In the genomic region with DNA sequence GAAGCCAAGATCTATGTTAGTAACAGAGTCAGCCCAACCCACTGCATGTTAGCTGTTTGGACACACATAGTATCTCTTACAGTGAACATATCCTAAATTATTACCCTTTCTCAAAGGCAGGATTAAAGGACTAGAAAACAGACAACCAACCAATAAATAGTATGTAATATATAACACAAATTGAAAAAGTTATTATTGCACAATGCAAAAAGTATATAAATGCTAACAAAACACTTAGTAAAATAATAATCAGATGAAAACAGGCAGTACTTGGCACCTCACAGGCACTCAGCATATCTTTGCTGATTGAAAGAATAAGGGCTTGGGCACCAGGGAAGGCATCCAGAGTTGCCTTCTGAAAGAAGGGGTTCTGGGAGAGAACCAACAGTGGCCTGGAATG, we compare ENCODE assay signal across 16 cellular contexts. TPM values are rescaled to one million over a fixed set of nuclear protein-coding genes. Genes with fewer than 3 reads are reported as not detected.
DNase-seq lines count a peak whose midpoint lies in the region; ATAC-seq, FAIRE-seq and TF ChIP-seq lines count a peak whose summit lies in the region.
"Had no signal": no experiment of that assay in that cellular context is flagged by ENCODE, and none has a peak within 500 bp of the region (broad histone marks: within the 10 kb centered on the region; RNA-seq: fewer than 3 reads in every experiment).

No MANE protein-coding gene starts in this region.

- H3K4me2 ChIP-seq in IMR-90 (ENCODE audit: low read depth, low read length), result no peak overlapping the region
- no peak overlapping the region for H3K4me2 ChIP-seq in parathyroid adenoma (ENCODE audit: low read length)
- H3K4me2 ChIP-seq: A549 had no signal

- peaks cover 17% of the 10 kb centered on the region for H3K4me1 Mint-ChIP-seq in brain
- no peaks in the 10 kb centered on the region for H3K4me1 Mint-ChIP-seq in mesothelial cell of epicardium
- H3K4me1 Mint-ChIP-seq: CD8-positive, alpha-beta memory T cell; H9 had no signal

- H3K4ac ChIP-seq in IMR-90 (ENCODE audit: low read depth, low read length), result no peak overlapping the region

- no peak overlapping the region for H2BK120ac ChIP-seq in IMR-90 (ENCODE audit: low read depth, low read length)

- H4K20me1 ChIP-seq in IMR-90 (ENCODE audit: insufficient read depth, low read length), result no peaks in the 10 kb centered on the region

- H3K79me2 ChIP-seq in parathyroid adenoma, result no peaks in the 10 kb centered on the region

- TF ChIP-seq RAD21 in IMR-90 (IDR thresholded peaks at IDR 0.05; ENCODE audit: low read length), result no peak

- no TSS peak for BruUV-seq in IMR-90 (replicated peaks; lab: Mats Ljungman, UMichigan)

- no peak overlapping the region for H2AK9ac ChIP-seq in IMR-90 (replicated peaks; ENCODE audit: low read depth, low read length, poor library complexity)

- dilution Hi-C loops in IMR-90 (cut with HindIII; ENCODE audit: low sequenced_read_pairs, unreplicated experiment), result no loop called here

- no peak overlapping the region for H4K8ac ChIP-seq in IMR-90 (ENCODE audit: low read depth in 2 of 2, low read length in 2 of 2)

- no peak overlapping the region for H2AK5ac ChIP-seq in IMR-90 (ENCODE audit: low read depth, low read length)

- H3K4me3 ChIP-seq in IMR-90 (ENCODE audit: insufficient read depth, low read depth, low read length), result no peak overlapping the region
- H3K4me3 ChIP-seq in parathyroid adenoma (ENCODE audit: low read depth, low read length), result no peak overlapping the region
- H3K4me3 ChIP-seq: A549, GM12878 had no signal

- H3K4me1 ChIP-seq in IMR-90 (ENCODE audit: control insufficient read depth, insufficient read depth, low read length) (peaks cover 8% of the 10 kb centered on the region; the same call in 1 of the 2 replicates), parathyroid adenoma (peaks cover 14% of the 10 kb centered on the region)
- H3K4me1 ChIP-seq: A549, Caco-2 had no signal

- no peak overlapping the region for H4K5ac ChIP-seq in IMR-90 (ENCODE audit: low read depth, low read length)

- H3K36me3 ChIP-seq in IMR-90 (ENCODE audit: control insufficient read depth, insufficient read depth, low read length) (peaks cover 9% of the 10 kb centered on the region), parathyroid adenoma (ENCODE audit: control insufficient read depth, insufficient read depth, low read length) (no peaks in the 10 kb centered on the region)

- H3K9me3 Mint-ChIP-seq in brain (no peaks in the 10 kb centered on the region), mesothelial cell of epicardium (no peaks in the 10 kb centered on the region)
- H3K9me3 Mint-ChIP-seq: CD14-positive monocyte; CD8-positive, alpha-beta memory T cell; H9 had no signal

- H3K27me3 Mint-ChIP-seq in brain (no peaks in the 10 kb centered on the region), mesothelial cell of epicardium (ENCODE audit: low read depth) (no peaks in the 10 kb centered on the region)
- H3K27me3 Mint-ChIP-seq: CD8-positive, alpha-beta memory T cell had no signal

- no peak for TF ChIP-seq CTCF in IMR-90 (conservative IDR thresholded peaks at IDR 0.05; ENCODE audit: low read depth, low read length)
- TF ChIP-seq CTCF in brain (conservative IDR thresholded peaks at IDR 0.05), result no peak
- TF ChIP-seq CTCF in parathyroid adenoma (IDR thresholded peaks at IDR 0.05), result no peak
- TF ChIP-seq CTCF in mesothelial cell of epicardium (IDR thresholded peaks at IDR 0.05; ENCODE audit: unreplicated experiment), result no peak

- no peaks in the 10 kb centered on the region for H3K27me3 ChIP-seq in IMR-90 (ENCODE audit: control insufficient read depth, insufficient read depth, low read length)
- H3K27me3 ChIP-seq in parathyroid adenoma (ENCODE audit: control insufficient read depth, insufficient read depth, low read length), result no peaks in the 10 kb centered on the region

- no peak overlapping the region for H3K18ac ChIP-seq in IMR-90 (ENCODE audit: low read depth, low read length)

- no peak overlapping the region for H3K4me3 Mint-ChIP-seq in brain
- H3K4me3 Mint-ChIP-seq in mesothelial cell of epicardium, result no peak overlapping the region
- H3K4me3 Mint-ChIP-seq: CD14-positive monocyte; CD8-positive, alpha-beta memory T cell; H9 had no signal

- H3K27ac Mint-ChIP-seq in brain (peak overlapping the region in 3 of 5 experiments; percentile 34 to 72 (median 38)), mesothelial cell of epicardium (no peak overlapping the region)
- H3K27ac Mint-ChIP-seq: H9 had no signal

- no peak overlapping the region for H4K91ac ChIP-seq in IMR-90 (ENCODE audit: insufficient read depth, low read depth, low read length)

- H2BK5ac ChIP-seq in IMR-90 (ENCODE audit: low read depth, low read length, poor library complexity, severe bottlenecking), result no peak overlapping the region

- POLR2A ChIA-PET in IMR-90 (lab: Charles Lee; ENCODE audit: unreplicated experiment), result no interaction called here

- in situ Hi-C loops in G401 (cut with HindIII; ENCODE audit: low sequenced_read_pairs), result no loop called here
- in situ Hi-C loops in IMR-90 (cut with MboI; ENCODE audit: low sequenced_read_pairs), result no loop called here

- peaks cover 11% of the 10 kb centered on the region; the same call in 1 of the 2 replicates for H3K9me1 ChIP-seq in IMR-90 (ENCODE audit: insufficient read depth, low read length)

- no peak overlapping the region for H3K56ac ChIP-seq in IMR-90 (ENCODE audit: extremely low read depth, insufficient read depth, low read length)

- DNase-seq in G401 (ENCODE audit: low spot score), result peak; percentile 18
- no peak for DNase-seq in IMR-90
- DNase-seq in mesothelial cell of epicardium (ENCODE audit: low spot score in 2 of 2, unreplicated experiment in 2 of 2), result no peak
- DNase-seq in GM19239 (ENCODE audit: insufficient read length, low spot score), result no peak
- DNase-seq: Caco-2; CD8-positive, alpha-beta memory T cell; DMS 273 treated with DMSO at 0.1 percent for 48 hours; GOT3; H9 had no signal

- H3K9me3 ChIP-seq in IMR-90 (ENCODE audit: control insufficient read depth, insufficient read depth, low read length) (no peaks in the 10 kb centered on the region), parathyroid adenoma (ENCODE audit: control insufficient read depth, low read length) (no peaks in the 10 kb centered on the region)
- H3K9me3 ChIP-seq: A549, Caco-2 had no signal

- no peak for TF ChIP-seq POLR2A in IMR-90 (IDR thresholded peaks at IDR 0.05; ENCODE audit: low read depth, low read length)

- intact Hi-C loops in IMR-90 (cut with micrococcal nuclease), result no loop called here

- H3K36me3 Mint-ChIP-seq in brain, result peaks cover 52% of the 10 kb centered on the region
- peaks cover 36% of the 10 kb centered on the region for H3K36me3 Mint-ChIP-seq in mesothelial cell of epicardium

- H2AFZ ChIP-seq in IMR-90 (replicated peaks; ENCODE audit: low read length, poor library complexity) (no peak overlapping the region), parathyroid adenoma (no peak overlapping the region)

- FAIRE-seq in GM19239 (lab: Jason Lieb, UNC), result no peak
- FAIRE-seq: A549, GM12878, GM18507 had no signal

- no peak overlapping the region for H3K14ac ChIP-seq in IMR-90 (replicated peaks; ENCODE audit: low read depth, low read length)

- CTCF ChIA-PET in IMR-90 (lab: Yijun Ruan, JAX), result no interaction called here

- H3K79me1 ChIP-seq in IMR-90 (ENCODE audit: low read depth in 1 of 2, low read length in 2 of 2), result no peaks in the 10 kb centered on the region; a peak in 1 of 4 replicates

- H2BK20ac ChIP-seq in IMR-90 (ENCODE audit: low read depth, low read length), result no peak overlapping the region

- H3K27ac ChIP-seq in IMR-90 (ENCODE audit: insufficient read depth, low read length) (no peak overlapping the region), parathyroid adenoma (peak overlapping the region; percentile 33)
- H3K27ac ChIP-seq: A549 had no signal

- H2BK15ac ChIP-seq in IMR-90 (ENCODE audit: low read depth, low read length), result no peak overlapping the region

- no peak overlapping the region for H3K23ac ChIP-seq in IMR-90 (ENCODE audit: low read depth, low read length)

- ATAC-seq in IMR-90 (ENCODE audit: low read depth) (no peak), GM18861 (IDR thresholded peaks at IDR 0.05; ENCODE audit: unreplicated experiment) (no peak)
- ATAC-seq: GM12878 had no signal

- H3K9ac ChIP-seq in IMR-90 (ENCODE audit: low read depth, low read length) (no peak overlapping the region), parathyroid adenoma (no peak overlapping the region)

TF ChIP-seq in IMR-90, 13 proteins besides CTCF, POLR2A, EP300 and RAD21:
- TF ChIP-seq, protein P1, sequence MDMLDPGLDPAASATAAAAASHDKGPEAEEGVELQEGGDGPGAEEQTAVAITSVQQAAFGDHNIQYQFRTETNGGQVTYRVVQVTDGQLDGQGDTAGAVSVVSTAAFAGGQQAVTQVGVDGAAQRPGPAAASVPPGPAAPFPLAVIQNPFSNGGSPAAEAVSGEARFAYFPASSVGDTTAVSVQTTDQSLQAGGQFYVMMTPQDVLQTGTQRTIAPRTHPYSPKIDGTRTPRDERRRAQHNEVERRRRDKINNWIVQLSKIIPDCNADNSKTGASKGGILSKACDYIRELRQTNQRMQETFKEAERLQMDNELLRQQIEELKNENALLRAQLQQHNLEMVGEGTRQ (IDR thresholded peaks at IDR 0.05; ENCODE audit: low read depth, low read length), result no peak
- TF ChIP-seq CEBPB (IDR thresholded peaks at IDR 0.05; ENCODE audit: low read depth, low read length), result peak; percentile 64

RNA-seq across cellular contexts. Expression of a gene that starts 24.0 kb away (rescaled TPM):
- 6.5 and 9.8 TPM in 2 replicates for total RNA-seq in G401 (2014; rRNA removed; shearing (Covaris generic))
- 2.0 and 2.8 TPM in 2 replicates for total RNA-seq in IMR-90 (2012; rRNA removed)
- polyA plus RNA-seq in IMR-90 (2012; rRNA removed), result 1.3 and 1.6 TPM in 2 replicates
- polyA plus RNA-seq in IMR-90 (2012; cell fraction: cytosol; rRNA removed), result 0.29 and 0.40 TPM in 2 replicates
- 0.67 and 4.9 TPM in 2 replicates for polyA plus RNA-seq in IMR-90 (2012; cell fraction: nucleus; rRNA removed; ENCODE audit: low replicate concordance)
- polyA plus RNA-seq in brain (ENCODE audit: insufficient read depth, low read depth, low replicate concordance), result 4.0 TPM
- 10.4 to 10.9 TPM (median 10.6 TPM) in 3 replicates for total RNA-seq in mesothelial cell of epicardium

RNA-seq across cellular contexts. Expression of a gene that starts 27.7 kb away (rescaled TPM):
- 20.4 and 22.3 TPM in 2 replicates for total RNA-seq in G401 (2014; rRNA removed; shearing (Covaris generic))
- 16.4 and 17.4 TPM in 2 replicates for total RNA-seq in IMR-90 (2012; rRNA removed)
- 46.1 and 50.4 TPM in 2 replicates for polyA plus RNA-seq in IMR-90 (2012; rRNA removed)
- polyA plus RNA-seq in IMR-90 (2012; cell fraction: cytosol; rRNA removed), result 52.5 and 55.2 TPM in 2 replicates
- 83.7 and 123 TPM in 2 replicates for polyA plus RNA-seq in IMR-90 (2012; cell fraction: nucleus; rRNA removed; ENCODE audit: low replicate concordance)
- 37.4 TPM for polyA plus RNA-seq in brain (ENCODE audit: insufficient read depth, low read depth, low replicate concordance)
- 38.6 to 42.4 TPM (median 41.3 TPM) in 3 replicates for total RNA-seq in mesothelial cell of epicardium
